In the genomic region with DNA sequence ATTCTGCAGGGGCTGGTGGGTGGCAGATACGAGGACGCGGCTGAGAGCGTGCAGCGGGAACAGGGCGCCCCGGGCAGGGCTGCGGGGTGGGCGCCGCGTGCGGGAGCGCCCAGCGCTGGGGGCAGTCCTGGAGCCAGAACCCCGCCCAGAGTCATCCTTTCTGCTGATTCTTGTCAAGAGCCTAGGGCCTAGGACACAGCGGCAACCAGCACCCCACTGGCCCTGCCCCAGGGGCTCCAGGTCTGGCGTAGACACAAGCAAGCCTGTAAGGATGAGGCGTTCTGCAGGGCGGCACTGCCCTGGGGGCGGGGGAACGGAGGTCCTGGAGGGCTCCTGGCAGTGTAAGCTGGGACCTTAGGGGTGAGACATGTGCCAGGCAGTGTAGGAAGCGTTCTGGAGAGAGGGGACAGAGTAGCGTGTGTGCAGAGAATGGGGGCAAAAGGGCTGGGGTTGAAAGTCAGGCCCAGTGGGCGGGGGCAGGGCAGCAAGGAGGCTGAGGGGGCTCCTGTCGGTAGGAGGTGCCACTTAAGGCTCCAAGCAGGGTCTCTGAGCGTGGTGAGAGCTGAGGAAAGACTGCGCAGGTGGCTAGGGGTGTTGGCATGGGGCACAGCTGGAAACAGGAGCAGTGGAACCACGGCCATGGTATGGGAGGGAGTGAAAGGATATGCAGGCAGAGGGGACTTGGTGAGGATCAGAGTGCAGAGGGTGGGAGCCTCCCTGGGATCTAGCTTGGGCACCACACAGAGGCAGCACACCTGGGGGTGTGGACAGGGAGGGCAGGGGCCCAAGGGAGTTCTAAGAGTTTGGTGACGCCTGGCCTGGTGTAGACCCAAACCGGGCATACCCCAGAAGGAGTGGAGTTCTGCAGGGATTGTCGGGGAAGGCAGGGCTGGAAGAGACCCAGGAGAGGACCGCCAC, we compare ENCODE assay signal across 10 cellular contexts. TPM values are rescaled to one million over a fixed set of nuclear protein-coding genes. Genes with fewer than 3 reads are reported as not detected.
DNase-seq lines count a peak whose midpoint lies in the region; ATAC-seq, FAIRE-seq and TF ChIP-seq lines count a peak whose summit lies in the region.
"Had no signal": no experiment of that assay in that cellular context is flagged by ENCODE, and none has a peak within 500 bp of the region (broad histone marks: within the 10 kb centered on the region; RNA-seq: fewer than 3 reads in every experiment).

No MANE protein-coding gene starts in this region.

- no TSS peak for BruUV-seq in A673 (replicated peaks; lab: Mats Ljungman, UMichigan)

- CTCF ChIA-PET in A673 (lab: Charles Lee), result no interaction called here

- H3K27ac Mint-ChIP-seq in endothelial cell (ENCODE audit: unreplicated experiment) (no peak overlapping the region), naive B cell (peak overlapping the region in 4 of 6 donors; percentile 5 to 74 (median 24))

- H3K27me3 Mint-ChIP-seq in endothelial cell (ENCODE audit: unreplicated experiment), result peaks cover 22% of the 10 kb centered on the region
- H3K27me3 Mint-ChIP-seq in naive B cell, result peaks cover 11 to 47% (median 33%) of the 10 kb centered on the region in 3 donors

- H3K27ac ChIP-seq in A673 (ENCODE audit: low read depth, low read length, poor library complexity, severe bottlenecking) (no peak overlapping the region), HUES48 (ENCODE audit: low read depth, low read length) (no peak overlapping the region)

- ATAC-seq in naive B cell (ENCODE audit: low read depth in 2 of 2), result no peak
- ATAC-seq in HG03520 (IDR thresholded peaks at IDR 0.05; ENCODE audit: unreplicated experiment), result no peak

- H3K9me3 Mint-ChIP-seq in endothelial cell (ENCODE audit: unreplicated experiment) (peaks cover 4% of the 10 kb centered on the region), naive B cell (no peaks in the 10 kb centered on the region)

- peaks cover 1% of the 10 kb centered on the region for H3K4me1 ChIP-seq in A673 (ENCODE audit: insufficient read depth, low read length, poor library complexity, severe bottlenecking)
- H3K4me1 ChIP-seq in HUES48 (ENCODE audit: control insufficient read depth, insufficient read depth, low read length), result 0 out of 2 replicates have a peak, but pooled peaks cover 2% of the 10 kb centered on the region

- no peak for DNase-seq in A673 (ENCODE audit: low spot score)
- no peak for DNase-seq in endothelial cell (ENCODE audit: low spot score)
- DNase-seq in naive B cell, result no peak
- DNase-seq in glomerular visceral epithelial cell (ENCODE audit: extremely low spot score), result no peak
- DNase-seq in NCI-H510A treated with DMSO at 0.1 percent for 48 hours (lab: John Stamatoyannopoulos, UW), result no peak
- no peak for DNase-seq in frontal cortex (ENCODE audit: low spot score in 2 of 2)
- DNase-seq: GF-D8 had no signal

- FAIRE-seq in frontal cortex (lab: Jason Lieb, UNC), result no peak
- FAIRE-seq: TTC549 had no signal

- no peaks in the 10 kb centered on the region for H3K36me3 ChIP-seq in A673 (ENCODE audit: insufficient read depth, low read length, poor library complexity, severe bottlenecking)
- H3K36me3 ChIP-seq in HUES48 (ENCODE audit: control insufficient read depth, insufficient read depth, low read length), result no peaks in the 10 kb centered on the region

- H3K4me3 Mint-ChIP-seq in endothelial cell (ENCODE audit: unreplicated experiment), result peak overlapping the region; percentile 59
- H3K4me3 Mint-ChIP-seq in naive B cell, result peak overlapping the region in 7 of 8 donors; percentile 37 to 71 (median 60)

- no peak for TF ChIP-seq CTCF in A673 (conservative IDR thresholded peaks at IDR 0.05; ENCODE audit: low read depth, low read length)
- TF ChIP-seq CTCF in endothelial cell (IDR thresholded peaks at IDR 0.05; ENCODE audit: unreplicated experiment), result no peak

- H3K9me3 ChIP-seq in A673 (ENCODE audit: low read depth, low read length, poor library complexity, severe bottlenecking) (no peaks in the 10 kb centered on the region), HUES48 (ENCODE audit: control insufficient read depth, insufficient read depth, low read length) (no peaks in the 10 kb centered on the region)

- H3K36me3 Mint-ChIP-seq in endothelial cell (ENCODE audit: low read depth, unreplicated experiment), result peaks cover 9% of the 10 kb centered on the region
- H3K36me3 Mint-ChIP-seq in naive B cell, result no peaks in the 10 kb centered on the region

- H3K4me3 ChIP-seq in A673 (ENCODE audit: low read depth, low read length, poor library complexity, severe bottlenecking) (peak overlapping the region; percentile 29), HUES48 (ENCODE audit: low read depth, low read length) (peak overlapping the region; percentile 58)

- H3K27me3 ChIP-seq in A673 (replicated peaks; ENCODE audit: insufficient read depth, low read depth, low read length, poor library complexity) (no peaks in the 10 kb centered on the region), HUES48 (ENCODE audit: control insufficient read depth, insufficient read depth, low read length) (peaks cover 38% of the 10 kb centered on the region)

- intact Hi-C loops in A673 (cut with micrococcal nuclease; ENCODE audit: unreplicated experiment), result no loop called here

- POLR2A ChIA-PET in A673 (lab: Charles Lee; ENCODE audit: low non-redundant PET), result no interaction called here

- peaks cover 16% of the 10 kb centered on the region for H3K4me1 Mint-ChIP-seq in endothelial cell (ENCODE audit: unreplicated experiment)
- peaks cover 13 to 19% (median 17%) of the 10 kb centered on the region in 3 donors for H3K4me1 Mint-ChIP-seq in naive B cell

- no peak overlapping the region for H3K9ac ChIP-seq in HUES48 (ENCODE audit: low read depth, low read length)

RNA-seq across cellular contexts. Expression of gene AHNAK2, which starts 0.9 kb away (rescaled TPM):
- total RNA-seq in A673 (2021) (0.56 and 0.59 TPM in 2 replicates), endothelial cell (ENCODE audit: unreplicated experiment) (26.9 TPM), frontal cortex (20.0 TPM)
- polyA plus RNA-seq in naive B cell (ENCODE audit: low read depth in 6 of 6), result under 1 TPM in 5 of 6 donors, not detected in 1; 0.63 to 0.92 (median 0.70) TPM

RNA-seq across cellular contexts. Expression of gene CLBA1, which starts 6.6 kb away (rescaled TPM):
- total RNA-seq in A673 (2021), result 14.3 and 14.6 TPM in 2 replicates
- total RNA-seq in endothelial cell (ENCODE audit: unreplicated experiment), result 13.5 TPM
- polyA plus RNA-seq in naive B cell (ENCODE audit: low read depth in 6 of 6), result 1 to 10 TPM in 1 of 6 donors, under 1 TPM in 4, not detected in 1; 0.59 to 1.1 (median 0.85) TPM
- total RNA-seq in frontal cortex, result 13.0 TPM

RNA-seq across cellular contexts. Expression of gene CDCA4, which starts 41.9 kb away (rescaled TPM):
- total RNA-seq in A673 (2021) (49.7 and 51.1 TPM in 2 replicates), endothelial cell (ENCODE audit: unreplicated experiment) (40.1 TPM), frontal cortex (11.0 TPM)
- polyA plus RNA-seq in naive B cell (ENCODE audit: low read depth in 6 of 6), result 10 to 100 TPM in 1 of 6 donors, 1 to 10 TPM in 5; 4.6 to 11.9 (median 6.7) TPM

RNA-seq across cellular contexts. Expression of gene PLD4, which starts 54.4 kb away (rescaled TPM):
- total RNA-seq in A673 (2021) (not detected in 2 replicates), endothelial cell (ENCODE audit: unreplicated experiment) (1.3 TPM), frontal cortex (3.7 TPM)
- 100 to 1,000 TPM in 5 of 6 donors, 10 to 100 TPM in 1; 77.4 to 264 (median 182) TPM for polyA plus RNA-seq in naive B cell (ENCODE audit: low read depth in 6 of 6)

Comparison
In these comparisons a context has a peak if more than half of its experiments do, and no peak if none do; other contexts are left out.
1. RNA of gene AHNAK2, which starts 0.9 kb away (total RNA-seq): 26.9 TPM in endothelial cell (single experiment) and 20.0 TPM in frontal cortex (single experiment); 0.56 to 0.59 TPM in A673; every median in the first group is over 10 times any median in the second.